In the genomic region with DNA sequence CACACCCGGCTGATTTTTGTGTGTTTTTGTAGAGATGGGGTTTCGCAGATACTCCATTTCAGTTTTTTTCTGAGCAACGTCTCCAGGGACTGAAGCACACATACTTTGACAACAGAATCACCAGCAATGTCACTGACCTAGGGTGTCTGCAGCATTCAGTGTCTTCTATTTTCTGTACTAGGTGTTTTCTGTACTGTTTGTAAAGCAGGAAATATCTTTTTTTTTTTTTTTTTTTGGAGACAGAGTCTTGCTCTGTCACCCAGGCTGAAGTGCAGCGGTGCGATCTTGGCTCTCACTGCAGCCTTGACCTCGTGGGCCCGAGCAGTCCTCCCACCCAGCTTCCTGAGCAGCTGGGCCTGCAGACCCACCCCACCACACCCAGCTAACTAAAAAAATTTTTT, we compare ENCODE assay signal across 8 cellular contexts. TPM values are rescaled to one million over a fixed set of nuclear protein-coding genes. Genes with fewer than 3 reads are reported as not detected.
DNase-seq lines count a peak whose midpoint lies in the region; ATAC-seq and TF ChIP-seq lines count a peak whose summit lies in the region.

No MANE protein-coding gene starts in this region.

- H3K4me1 Mint-ChIP-seq in activated T-helper 2 cell treated with anti-CD3 and anti-CD28 coated beads, Interferon-gamma antibody, Interleukin-2, Interleukin-4, amounts not matched to agents 10 μg/mL and 5 μg/mL and 100 μg/mL, durations not matched to agents 14 hours and 24 hours and 36 hours (ENCODE audit: low read depth) = peaks cover 47% of the 10 kb centered on the region
- H3K4me1 Mint-ChIP-seq in naive thymus-derived CD4-positive, alpha-beta T cell = peaks cover 52 to 86% (median 66%) of the 10 kb centered on the region in 7 donors

- TF ChIP-seq POLR2A in uterus (IDR thresholded peaks at IDR 0.05) = no peak

- H3K9ac ChIP-seq in GM23248 = no peak overlapping the region

- H3K36me3 Mint-ChIP-seq in activated T-helper 2 cell treated with anti-CD3 and anti-CD28 coated beads, Interferon-gamma antibody, Interleukin-2, Interleukin-4, amounts not matched to agents 10 μg/mL and 5 μg/mL and 100 μg/mL, durations not matched to agents 14 hours and 24 hours and 36 hours (ENCODE audit: low read depth) = peaks cover 38% of the 10 kb centered on the region
- H3K36me3 Mint-ChIP-seq in naive thymus-derived CD4-positive, alpha-beta T cell = peaks cover 0 to 14% (median 4%) of the 10 kb centered on the region in 5 donors

- POLR2A ChIA-PET in naive thymus-derived CD4-positive, alpha-beta T cell (lab: Charles Lee) = interaction anchor here (0.6 to 0.8 kb wide), 2 partner anchors 315 to 1973 kb away, joined by 3 read pairs; no protein-coding TSS in a partner anchor

- H3K4me1 ChIP-seq in GM23248 (ENCODE audit: insufficient read depth) (peaks cover 22% of the 10 kb centered on the region), uterus (peaks cover 0 to 17% of the 10 kb centered on the region in 2 donors)
- peaks cover 32 to 46% of the 10 kb centered on the region in 2 donors for H3K4me1 ChIP-seq in naive thymus-derived CD4-positive, alpha-beta T cell (ENCODE audit: control insufficient read depth in 2 of 2, insufficient read depth in 2 of 2, low read length in 2 of 2)

- H3K9me3 ChIP-seq in GM23248 (ENCODE audit: low read depth) = no peaks in the 10 kb centered on the region
- no peaks in the 10 kb centered on the region for H3K9me3 ChIP-seq in naive thymus-derived CD4-positive, alpha-beta T cell (ENCODE audit: control insufficient read depth in 2 of 3, low read length in 3 of 3)
- no peaks in the 10 kb centered on the region for H3K9me3 ChIP-seq in uterus

- H3K27me3 Mint-ChIP-seq in activated T-helper 2 cell treated with anti-CD3 and anti-CD28 coated beads, Interferon-gamma antibody, Interleukin-2, Interleukin-4, amounts not matched to agents 10 μg/mL and 5 μg/mL and 100 μg/mL, durations not matched to agents 14 hours and 24 hours and 36 hours (ENCODE audit: low read depth) = no peaks in the 10 kb centered on the region
- H3K27me3 Mint-ChIP-seq in naive thymus-derived CD4-positive, alpha-beta T cell = no peaks in the 10 kb centered on the region

- peaks cover 24% of the 10 kb centered on the region for H3F3A ChIP-seq in GM23248 (ENCODE audit: insufficient read depth)

- H3K27ac ChIP-seq in GM23248 = no peak overlapping the region
- H3K27ac ChIP-seq in naive thymus-derived CD4-positive, alpha-beta T cell (ENCODE audit: low read depth, low read length) = peak overlapping the region; percentile 64
- H3K27ac ChIP-seq in uterus = peak overlapping the region in 1 of 2 donors; percentile 34

- H3K27ac Mint-ChIP-seq in activated T-helper 2 cell treated with anti-CD3 and anti-CD28 coated beads, Interferon-gamma antibody, Interleukin-2, Interleukin-4, amounts not matched to agents 10 μg/mL and 5 μg/mL and 100 μg/mL, durations not matched to agents 14 hours and 24 hours and 36 hours = no peak overlapping the region
- H3K27ac Mint-ChIP-seq in naive thymus-derived CD4-positive, alpha-beta T cell = peak overlapping the region; percentile 57 to 94 (median 92)

- ATAC-seq in GM18498 (IDR thresholded peaks at IDR 0.05; ENCODE audit: unreplicated experiment) (peak; percentile 46), HG03045 (IDR thresholded peaks at IDR 0.05; ENCODE audit: unreplicated experiment) (no peak)
- ATAC-seq in naive thymus-derived CD4-positive, alpha-beta T cell = peak; percentile 62

- peaks cover 22% of the 10 kb centered on the region; the same call in 1 of the 2 replicates for H3K36me3 ChIP-seq in GM23248 (ENCODE audit: low read depth)
- H3K36me3 ChIP-seq in naive thymus-derived CD4-positive, alpha-beta T cell (ENCODE audit: control insufficient read depth in 2 of 3, insufficient read depth in 3 of 3, low read length in 3 of 3) = peaks cover 0 to 16% (median 6%) of the 10 kb centered on the region in 3 experiments
- H3K36me3 ChIP-seq in uterus = no peaks in the 10 kb centered on the region

- H3K79me2 ChIP-seq in GM23248 (ENCODE audit: insufficient read depth) = peaks cover 98% of the 10 kb centered on the region

- peak overlapping the region; percentile 2 for H3K4me3 Mint-ChIP-seq in activated T-helper 2 cell treated with anti-CD3 and anti-CD28 coated beads, Interferon-gamma antibody, Interleukin-2, Interleukin-4, amounts not matched to agents 10 μg/mL and 5 μg/mL and 100 μg/mL, durations not matched to agents 14 hours and 24 hours and 36 hours (ENCODE audit: low read depth)
- peak overlapping the region; percentile 56 to 86 (median 74) for H3K4me3 Mint-ChIP-seq in naive thymus-derived CD4-positive, alpha-beta T cell

- H2AFZ ChIP-seq in GM23248 = no peak overlapping the region

- TF ChIP-seq CTCF in uterus (IDR thresholded peaks at IDR 0.05) = no peak

- intact Hi-C loops in activated T-helper 2 cell treated with anti-CD3 and anti-CD28 coated beads, Interferon-gamma antibody, Interleukin-2, Interleukin-4, amounts not matched to agents 10 μg/mL and 5 μg/mL and 100 μg/mL, durations not matched to agents 14 hours and 24 hours and 36 hours (cut with micrococcal nuclease) = no loop called here
- intact Hi-C loops in naive thymus-derived CD4-positive, alpha-beta T cell (cut with micrococcal nuclease) = loop anchor here in 1 of 2 donors (5.0 kb wide), 2 partner anchors 35 to 65 kb away; no protein-coding TSS in a partner anchor
- intact Hi-C loops in uterus (cut with DNase I; ENCODE audit: low total_unique reads) = no loop called here

- 43 to 49% methylated on average over 7 of the region's 7 CpGs for WGBS in GM23248 (ENCODE audit: low coverage in 1 of 2, low lambda C conversion rate in 2 of 2, missing lambda C conversion rate in 2 of 2), 2 experiments

- DNase-seq in GM23248 = peak; percentile 22
- no peak for DNase-seq in activated T-helper 2 cell treated with anti-CD3 and anti-CD28 coated beads, Interferon-gamma antibody, Interleukin-2, Interleukin-4, amounts not matched to agents 10 μg/mL and 5 μg/mL and 100 μg/mL, durations not matched to agents 14 hours and 24 hours and 36 hours (ENCODE audit: low spot score)
- peak in 6 of 9 donors; percentile 26 to 50 (median 38) for DNase-seq in naive thymus-derived CD4-positive, alpha-beta T cell
- DNase-seq in SHP77 (lab: John Stamatoyannopoulos, UW) = no peak
- DNase-seq in cerebellar nuclear complex (lab: John Stamatoyannopoulos, UW) = no peak
- DNase-seq in uterus = no peak

- no peak overlapping the region for H3K4me2 ChIP-seq in GM23248 (ENCODE audit: unreplicated experiment)

- peaks cover 45% of the 10 kb centered on the region for H4K20me1 ChIP-seq in GM23248 (ENCODE audit: insufficient read depth)

- H3K9me3 Mint-ChIP-seq in activated T-helper 2 cell treated with anti-CD3 and anti-CD28 coated beads, Interferon-gamma antibody, Interleukin-2, Interleukin-4, amounts not matched to agents 10 μg/mL and 5 μg/mL and 100 μg/mL, durations not matched to agents 14 hours and 24 hours and 36 hours = no peaks in the 10 kb centered on the region
- no peaks in the 10 kb centered on the region for H3K9me3 Mint-ChIP-seq in naive thymus-derived CD4-positive, alpha-beta T cell

- H3K27me3 ChIP-seq in GM23248 (replicated peaks; ENCODE audit: insufficient read depth) = no peaks in the 10 kb centered on the region
- no peaks in the 10 kb centered on the region for H3K27me3 ChIP-seq in naive thymus-derived CD4-positive, alpha-beta T cell (ENCODE audit: control insufficient read depth in 2 of 2, insufficient read depth in 2 of 2, low read length in 2 of 2)
- H3K27me3 ChIP-seq in uterus = no peaks in the 10 kb centered on the region

- CTCF ChIA-PET in naive thymus-derived CD4-positive, alpha-beta T cell (lab: Charles Lee) = interaction anchor here (0.7 to 1.6 kb wide), 2 partner anchors 15 to 55 kb away, joined by 3 read pairs; no protein-coding TSS in a partner anchor

- H3K9me2 ChIP-seq in GM23248 (ENCODE audit: insufficient read depth) = no peaks in the 10 kb centered on the region

- no peak overlapping the region for H3K4me3 ChIP-seq in GM23248
- H3K4me3 ChIP-seq in naive thymus-derived CD4-positive, alpha-beta T cell (ENCODE audit: low read length) = peak overlapping the region; percentile 38
- no peak overlapping the region for H3K4me3 ChIP-seq in uterus

- in situ Hi-C loops in GM23248 (cut with MboI) = no loop called here

RNA-seq across cellular contexts. Expression of gene ADD1, which starts 8.8 kb away (rescaled TPM):
- 188 and 219 TPM in 2 replicates for total RNA-seq in GM23248 (2014; rRNA removed; shearing (Covaris generic))
- 175 and 181 TPM in 2 replicates for polyA plus RNA-seq in GM23248 (2016; fragmentation: Nextera tagmentation; extraction: Ambion mirVana)
- total RNA-seq in activated T-helper 2 cell treated with anti-CD3 and anti-CD28 coated beads, Interferon-gamma antibody, Interleukin-2, Interleukin-4, amounts not matched to agents 10 μg/mL and 5 μg/mL and 100 μg/mL, durations not matched to agents 14 hours and 24 hours and 36 hours = 240 and 242 TPM in 2 replicates
- 100 to 1,000 TPM; 211 to 300 (median 282) TPM for total RNA-seq in naive thymus-derived CD4-positive, alpha-beta T cell
- 100 to 1,000 TPM; 152 to 164 TPM for polyA plus RNA-seq in naive thymus-derived CD4-positive, alpha-beta T cell
- 100 to 1,000 TPM; 161 to 403 (median 225) TPM for total RNA-seq in uterus

RNA-seq across cellular contexts. Expression of gene SH3BP2, which starts 59.6 kb away (rescaled TPM):
- 31.2 and 46.3 TPM in 2 replicates for total RNA-seq in GM23248 (2014; rRNA removed; shearing (Covaris generic))
- polyA plus RNA-seq in GM23248 (2016; fragmentation: Nextera tagmentation; extraction: Ambion mirVana) = 19.1 and 20.9 TPM in 2 replicates
- 64.3 and 72.7 TPM in 2 replicates for total RNA-seq in activated T-helper 2 cell treated with anti-CD3 and anti-CD28 coated beads, Interferon-gamma antibody, Interleukin-2, Interleukin-4, amounts not matched to agents 10 μg/mL and 5 μg/mL and 100 μg/mL, durations not matched to agents 14 hours and 24 hours and 36 hours
- total RNA-seq in naive thymus-derived CD4-positive, alpha-beta T cell = 100 to 1,000 TPM in 1 of 5 experiments, 10 to 100 TPM in 4; 22.7 to 269 (median 59.6) TPM
- polyA plus RNA-seq in naive thymus-derived CD4-positive, alpha-beta T cell = 10 to 100 TPM in 1 of 2 donors, 1 to 10 TPM in 1; 5.9 to 11.3 TPM
- 10 to 100 TPM in 3 of 4 donors, 1 to 10 TPM in 1; 6.4 to 50.0 (median 29.3) TPM for total RNA-seq in uterus

Comparison
In these comparisons a context has a peak if more than half of its experiments do, and no peak if none do; other contexts are left out.
1. DNase-seq: peak in GM23248 (single experiment) and naive thymus-derived CD4-positive, alpha-beta T cell (6 of 9); none in activated T-helper 2 cell treated with anti-CD3 and anti-CD28 coated beads, Interferon-gamma antibody, Interleukin-2, Interleukin-4, amounts not matched to agents 10 μg/mL and 5 μg/mL and 100 μg/mL, durations not matched to agents 14 hours and 24 hours and 36 hours (single experiment), SHP77 (0 of 2), cerebellar nuclear complex (0 of 2) and uterus (0 of 2).